In genomic region chr7:64672414-64672813, GRCh38 we compare ENCODE assay signal across 22 cellular contexts. TPM values are rescaled to one million over a fixed set of nuclear protein-coding genes. Genes with fewer than 3 reads are reported as not detected.
DNase-seq lines count a peak whose midpoint lies in the region; ATAC-seq, FAIRE-seq and TF ChIP-seq lines count a peak whose summit lies in the region.
"Had no signal": no experiment of that assay in that cellular context is flagged by ENCODE, and none has a peak within 500 bp of the region (broad histone marks: within the 10 kb centered on the region; RNA-seq: fewer than 3 reads in every experiment).

No MANE protein-coding gene starts in this region.

- TF ChIP-seq CTCF in Loucy (conservative IDR thresholded peaks at IDR 0.05; ENCODE audit: low read length) (no peak), GM12878 (IDR thresholded peaks at IDR 0.05 in 2 of 3, conservative IDR thresholded peaks at IDR 0.05 in 1 of 3; ENCODE audit: control insufficient read depth in 2 of 3, extremely low read depth in 1 of 3, insufficient read depth in 1 of 3, low read depth in 3 of 3, low read length in 3 of 3) (no peak)

- peaks cover 98% of the 10 kb centered on the region for H3K9me3 ChIP-seq in BLaER1
- H3K9me3 ChIP-seq in Loucy (ENCODE audit: insufficient read depth, low read depth, low read length): no peaks in the 10 kb centered on the region
- peaks cover 27% of the 10 kb centered on the region for H3K9me3 ChIP-seq in GM12878 (replicated peaks; ENCODE audit: control insufficient read depth, insufficient read depth, low read length)

- peaks cover 73% of the 10 kb centered on the region for H3K4me1 Mint-ChIP-seq in stimulated activated effector memory CD8-positive, alpha-beta T cell treated with anti-CD3 and anti-CD28 coated beads, Interleukin-12 subunit alpha, Interleukin-12 subunit beta, amount 100 ng/mL, for 72 hours

- H4K20me1 ChIP-seq in BLaER1 (peaks cover 35% of the 10 kb centered on the region; the same call in 1 of the 2 replicates), Loucy (ENCODE audit: insufficient read depth, low read length, poor library complexity, severe bottlenecking) (peaks cover 95% of the 10 kb centered on the region), GM12878 (ENCODE audit: control insufficient read depth, insufficient read depth) (no peaks in the 10 kb centered on the region; the same call in 1 of the 2 replicates)

- H3K9me2 ChIP-seq in Loucy (replicated peaks; ENCODE audit: low read depth, low read length): no peaks in the 10 kb centered on the region

- peak overlapping the region; percentile 14 for H3K4me3 Mint-ChIP-seq in stimulated activated effector memory CD8-positive, alpha-beta T cell treated with anti-CD3 and anti-CD28 coated beads, Interleukin-12 subunit alpha, Interleukin-12 subunit beta, amount 100 ng/mL, for 72 hours
- H3K4me3 Mint-ChIP-seq: CD14-positive monocyte had no signal

- no peak overlapping the region for H3K27ac Mint-ChIP-seq in stimulated activated effector memory CD8-positive, alpha-beta T cell treated with anti-CD3 and anti-CD28 coated beads, Interleukin-12 subunit alpha, Interleukin-12 subunit beta, amount 100 ng/mL, for 72 hours
- H3K27ac Mint-ChIP-seq: CD14-positive monocyte had no signal

- peaks cover 93% of the 10 kb centered on the region for H3K36me3 ChIP-seq in BLaER1
- H3K36me3 ChIP-seq in Loucy (ENCODE audit: insufficient read depth, low read length): no peaks in the 10 kb centered on the region
- peaks cover 2 to 17% of the 10 kb centered on the region in 2 experiments; a peak in 3 of 4 replicates for H3K36me3 ChIP-seq in GM12878 (ENCODE audit: control insufficient read depth in 2 of 2, insufficient read depth in 2 of 2, low read length in 1 of 2)

- H3K4me2 ChIP-seq in BLaER1: no peak overlapping the region
- H3K4me2 ChIP-seq in Loucy (ENCODE audit: low read depth, low read length, poor library complexity, severe bottlenecking): peak overlapping the region; percentile 75
- no peak overlapping the region for H3K4me2 ChIP-seq in GM12878 (ENCODE audit: control insufficient read depth, insufficient read depth)

- H3K9ac ChIP-seq in BLaER1 (no peak overlapping the region), Loucy (ENCODE audit: low read depth, low read length, poor library complexity, severe bottlenecking) (no peak overlapping the region), GM12878 (ENCODE audit: control insufficient read depth, insufficient read depth, low read length) (no peak overlapping the region)

- SMC1A ChIA-PET in GM12878 (lab: Charles Lee; ENCODE audit: uncharacterized antibody, unreplicated experiment): interaction anchor here (1.0 to 1.2 kb wide), 2 partner anchors 16 to 235 kb away, joined by 3 read pairs; no protein-coding TSS in a partner anchor

- H3F3A ChIP-seq in Loucy (ENCODE audit: low read depth): no peaks in the 10 kb centered on the region

- RAD21 ChIA-PET in GM12878 (lab: Charles Lee; ENCODE audit: unreplicated experiment): no interaction called here

- H3K4me1 ChIP-seq in BLaER1 (peaks cover 5% of the 10 kb centered on the region), Loucy (ENCODE audit: insufficient read depth, low read length, poor library complexity, severe bottlenecking) (peaks cover 73% of the 10 kb centered on the region), GM12878 (ENCODE audit: control insufficient read depth, insufficient read depth, low read length) (no peaks in the 10 kb centered on the region)

- DNase-seq in GM12878 (ENCODE audit: low read depth, low spot score) (no peak), Kasumi-1 (lab: John Stamatoyannopoulos, UW) (no peak), D341Med (ENCODE audit: low spot score) (no peak), foreskin melanocyte (no peak)
- DNase-seq in stimulated activated effector memory CD8-positive, alpha-beta T cell treated with anti-CD3 and anti-CD28 coated beads, Interleukin-12 subunit alpha, Interleukin-12 subunit beta, amount 100 ng/mL, for 72 hours (ENCODE audit: low spot score in 2 of 2): no peak
- DNase-seq: 8988T, IMR-90, NCI-H1092, NCI-H1436, NCI-H187 treated with DMSO at 0.1 percent for 48 hours, NCI-H2107, NCI-H446 treated with DMSO at 0.1 percent for 48 hours, NCI-H526 treated with DMSO at 0.1 percent for 48 hours, PC-3, Right ventricle myocardium superior had no signal

- CTCF ChIA-PET in GM12878 (lab: Yijun Ruan, JAX): no interaction called here

- intact Hi-C loops in GM12878 (cut with micrococcal nuclease; ENCODE audit: unreplicated experiment): no loop called here

- BruUV-seq in GM12878 (replicated peaks; lab: Mats Ljungman, UMichigan): no TSS peak

- in situ Hi-C loops in GM12878 (cut with MboI): no loop called here

- H3K36me3 Mint-ChIP-seq in stimulated activated effector memory CD8-positive, alpha-beta T cell treated with anti-CD3 and anti-CD28 coated beads, Interleukin-12 subunit alpha, Interleukin-12 subunit beta, amount 100 ng/mL, for 72 hours: peaks cover 58% of the 10 kb centered on the region

- TF ChIP-seq POLR2A in GM12878 (IDR thresholded peaks at IDR 0.05; ENCODE audit: low read depth, low read length): no peak

- H3K9me3 Mint-ChIP-seq in stimulated activated effector memory CD8-positive, alpha-beta T cell treated with anti-CD3 and anti-CD28 coated beads, Interleukin-12 subunit alpha, Interleukin-12 subunit beta, amount 100 ng/mL, for 72 hours: no peaks in the 10 kb centered on the region

- TF ChIP-seq RAD21 in GM12878 (IDR thresholded peaks at IDR 0.05; ENCODE audit: insufficient read depth, low read depth, low read length): no peak

- TF ChIP-seq EP300 in GM12878 (IDR thresholded peaks at IDR 0.05; ENCODE audit: borderline replicate concordance in 1 of 2, control insufficient read depth in 1 of 2, low read depth in 2 of 2, low read length in 2 of 2): no peak

- peaks cover 100% of the 10 kb centered on the region for H3K79me2 ChIP-seq in Loucy (ENCODE audit: insufficient read depth, low read length)
- H3K79me2 ChIP-seq in GM12878 (ENCODE audit: control insufficient read depth, insufficient read depth, low read length): peaks cover 67% of the 10 kb centered on the region

- POLR2A ChIA-PET in GM12878 (lab: Charles Lee): interaction anchor here (1.0 kb wide), 1 partner anchor 361 kb away, joined by 3 read pairs; no protein-coding TSS in a partner anchor

- ATAC-seq in GM12878: no peak
- no peak for ATAC-seq in stimulated activated effector memory CD8-positive, alpha-beta T cell treated with anti-CD3 and anti-CD28 coated beads, Interleukin-12 subunit alpha, Interleukin-12 subunit beta, amount 100 ng/mL, for 72 hours
- ATAC-seq: HCT116, PC-3 had no signal

- FAIRE-seq in GM12878 (lab: Jason Lieb, UNC): no peak
- FAIRE-seq: GM18507, H1, HTR-8/SVneo had no signal

- H3K4me3 ChIP-seq in BLaER1 (peak overlapping the region; percentile 29; the same call in 1 of the 2 replicates), Loucy (ENCODE audit: low read length, poor library complexity, severe bottlenecking) (peak overlapping the region; percentile 36), GM12878 (no peak overlapping the region)

- H3K27ac ChIP-seq in BLaER1 (no peak overlapping the region), GM12878 (ENCODE audit: control insufficient read depth, insufficient read depth) (no peak overlapping the region)

- WGBS in GM12878 (ENCODE audit: insufficient coverage, insufficient replicate concordance, low lambda C conversion rate, missing lambda C conversion rate): 82% methylated on average over 8 of the region's 8 CpGs

- H3K27me3 ChIP-seq in BLaER1 (no peaks in the 10 kb centered on the region), Loucy (ENCODE audit: insufficient read depth, low read length, poor library complexity, severe bottlenecking) (no peaks in the 10 kb centered on the region), GM12878 (replicated peaks in 1 of 2; ENCODE audit: control insufficient read depth in 2 of 2, insufficient read depth in 2 of 2, low read length in 1 of 2) (no peaks in the 10 kb centered on the region)

- H2AFZ ChIP-seq in Loucy (ENCODE audit: low read length) (no peak overlapping the region), GM12878 (ENCODE audit: control insufficient read depth, low read depth, low read length) (no peak overlapping the region)

TF ChIP-seq in GM12878, 131 proteins besides CTCF, POLR2A, EP300 and RAD21:
- peak; percentile 68 for TF ChIP-seq RUNX3 (IDR thresholded peaks at IDR 0.05; ENCODE audit: low read length)
- TF ChIP-seq ZSCAN29 (IDR thresholded peaks at IDR 0.05): no peak
- no peak for TF ChIP-seq CHD1 (IDR thresholded peaks at IDR 0.05; ENCODE audit: low read depth, low read length)

RNA-seq across cellular contexts. Expression of gene ZNF107, which starts 6.5 kb away (rescaled TPM):
- 73.9 and 78.7 TPM in 2 replicates for total RNA-seq in GM12878 (2013; cell fraction: nucleolus; rRNA removed)
- 14.0 and 15.3 TPM in 2 replicates for total RNA-seq in GM12878 (2014; rRNA removed)
- 23.3 and 23.7 TPM in 2 replicates for total RNA-seq in GM12878 (2014; rRNA removed; fragmentation: Illumina TruSeq; extraction: Trizol)
- 10.8 and 12.0 TPM in 2 replicates for total RNA-seq in GM12878 (2021)
- polyA plus RNA-seq in GM12878 (2011; ENCODE audit: low read depth): 4.1 TPM
- 18.3 and 35.9 TPM in 2 replicates for polyA plus RNA-seq in GM12878 (2011; rRNA removed)
- polyA plus RNA-seq in GM12878 (2011; cell fraction: cytosol; rRNA removed): 11.9 and 16.5 TPM in 2 replicates
- polyA plus RNA-seq in GM12878 (2011; cell fraction: nucleus; rRNA removed): 25.7 and 30.7 TPM in 2 replicates
- 8.3 and 10.1 TPM in 2 replicates for polyA plus RNA-seq in GM12878 (2012)
- polyA plus RNA-seq in GM12878 (2014; fragmentation: Illumina TruSeq; extraction: Trizol): 22.8 and 27.7 TPM in 2 replicates
- polyA plus RNA-seq in GM12878 (2014; fragmentation: Nextera tagmentation; extraction: Ambion mirVana): 1 to 10 TPM; 3.2 to 3.7 TPM
- 11.4 and 13.5 TPM in 2 replicates for polyA plus RNA-seq in GM12878 (2014; rRNA removed)
- 10 to 100 TPM; 12.4 to 13.8 TPM for polyA plus RNA-seq in GM12878 (2016; fragmentation: Nextera tagmentation; extraction: Ambion mirVana)
- 15.2 and 19.7 TPM in 2 replicates for polyA minus RNA-seq in GM12878 (2011; rRNA and poly(A)+ RNA removed)
- polyA minus RNA-seq in GM12878 (2011; cell fraction: cytosol; rRNA and poly(A)+ RNA removed): 7.4 and 8.0 TPM in 2 replicates
- polyA minus RNA-seq in GM12878 (2011; cell fraction: nucleus; rRNA and poly(A)+ RNA removed): 12.1 and 15.6 TPM in 2 replicates
